In genomic region chr5:106097308-106097707, GRCh38 we compare ENCODE assay signal across 30 cellular contexts.
DNase-seq lines count a peak whose midpoint lies in the region; ATAC-seq and TF ChIP-seq lines count a peak whose summit lies in the region.
"Had no signal": no experiment of that assay in that cellular context is flagged by ENCODE, and none has a peak within 500 bp of the region (broad histone marks: within the 10 kb centered on the region; RNA-seq: fewer than 3 reads in every experiment).

No MANE protein-coding gene starts in this region.

- WGBS in GM23248 (ENCODE audit: low coverage in 1 of 2, low lambda C conversion rate in 2 of 2, missing lambda C conversion rate in 2 of 2), 2 experiments = 13 to 28% methylated on average over 1 of the region's 1 CpG
- 8% methylated on average over 1 of the region's 1 CpG for WGBS in SK-N-SH (ENCODE audit: low lambda C conversion rate)
- 6 to 25% (median 14%) methylated on average over 1 of the region's 1 CpG for WGBS in heart left ventricle, 4 donors

- no peaks in the 10 kb centered on the region for H3K4me1 ChIP-seq in GM23248 (ENCODE audit: insufficient read depth)
- H3K4me1 ChIP-seq in SK-N-SH (ENCODE audit: control insufficient read depth in 1 of 2, insufficient read depth in 2 of 2, low read depth in 1 of 2, low read length in 1 of 2) = peaks cover 15 to 23% of the 10 kb centered on the region in 2 experiments
- H3K4me1 ChIP-seq in heart left ventricle = no peaks in the 10 kb centered on the region
- no peaks in the 10 kb centered on the region for H3K4me1 ChIP-seq in CD4-positive, alpha-beta memory T cell (ENCODE audit: insufficient read depth, low read length)
- H3K4me1 ChIP-seq: heart right ventricle, prostate gland, right lobe of liver, transverse colon had no signal

- H3K27ac ChIP-seq in GM23248 (no peak overlapping the region), SK-N-SH (ENCODE audit: low read depth in 2 of 2, low read length in 1 of 2) (peak overlapping the region; percentile 63 to 91), heart left ventricle (no peak overlapping the region)
- H3K27ac ChIP-seq in CD4-positive, alpha-beta memory T cell (ENCODE audit: low read depth, low read length) = no peak overlapping the region
- H3K27ac ChIP-seq: dorsolateral prefrontal cortex, heart right ventricle, HL-60, KMS-11, neutrophil, prostate gland, right lobe of liver, transverse colon had no signal

- H3K27me3 Mint-ChIP-seq in mesothelial cell of epicardium (ENCODE audit: low read depth) = no peaks in the 10 kb centered on the region
- H3K27me3 Mint-ChIP-seq in CD4-positive, alpha-beta memory T cell = no peaks in the 10 kb centered on the region
- H3K27me3 Mint-ChIP-seq: activated naive CD8-positive, alpha-beta T cell treated with anti-CD3 and anti-CD28 coated beads, Interleukin-2, amount 10 ng/mL, durations not matched to agents 7 days and 5 days; B cell; CD8-positive, alpha-beta memory T cell; naive B cell had no signal

- CTCF ChIA-PET in SK-N-SH (lab: Yijun Ruan, JAX) = interaction anchor here (1.1 kb wide), 1 partner anchor 10 kb away, joined by 3 read pairs; no protein-coding TSS in a partner anchor
- CTCF ChIA-PET in CD4-positive, alpha-beta memory T cell (lab: Charles Lee; ENCODE audit: partially characterized antibody) = no interaction called here

- no peaks in the 10 kb centered on the region for H3K9me2 ChIP-seq in GM23248 (ENCODE audit: insufficient read depth)
- no peaks in the 10 kb centered on the region for H3K9me2 ChIP-seq in SK-N-SH

- H3K36me3 Mint-ChIP-seq in mesothelial cell of epicardium = no peaks in the 10 kb centered on the region
- no peaks in the 10 kb centered on the region for H3K36me3 Mint-ChIP-seq in CD4-positive, alpha-beta memory T cell
- H3K36me3 Mint-ChIP-seq: activated naive CD8-positive, alpha-beta T cell treated with anti-CD3 and anti-CD28 coated beads, Interleukin-2, amount 10 ng/mL, durations not matched to agents 7 days and 5 days; CD8-positive, alpha-beta memory T cell; naive B cell had no signal

- H3K4me3 ChIP-seq in GM23248 = no peak overlapping the region
- H3K4me3 ChIP-seq in SK-N-SH (ENCODE audit: low read depth in 2 of 2, low read length in 1 of 2) = no peak overlapping the region
- H3K4me3 ChIP-seq in epithelial cell of esophagus (ENCODE audit: low read length) = no peak overlapping the region
- no peak overlapping the region for H3K4me3 ChIP-seq in heart left ventricle
- H3K4me3 ChIP-seq in CD4-positive, alpha-beta memory T cell (ENCODE audit: low read length in 2 of 2) = no peak overlapping the region
- H3K4me3 ChIP-seq: dorsolateral prefrontal cortex, heart right ventricle, prostate gland, right lobe of liver, transverse colon had no signal

- no peaks in the 10 kb centered on the region for H3K9me3 ChIP-seq in GM23248 (ENCODE audit: low read depth)
- 0 out of 2 replicates have a peak, but pooled peaks cover 4% of the 10 kb centered on the region for H3K9me3 ChIP-seq in SK-N-SH
- H3K9me3 ChIP-seq in heart left ventricle = no peaks in the 10 kb centered on the region
- H3K9me3 ChIP-seq in CD4-positive, alpha-beta memory T cell (ENCODE audit: control insufficient read depth in 1 of 2, low read length in 2 of 2) = no peaks in the 10 kb centered on the region
- H3K9me3 ChIP-seq: heart right ventricle, neutrophil, prostate gland, right lobe of liver, transverse colon had no signal

- peak; percentile 58 to 93; a peak in 3 of 4 replicates for TF ChIP-seq EP300 in SK-N-SH (IDR thresholded peaks at IDR 0.05; ENCODE audit: borderline replicate concordance in 1 of 2, low read depth in 1 of 2, low read length in 1 of 2)

- H3K4me1 Mint-ChIP-seq in mesothelial cell of epicardium = peaks cover 34% of the 10 kb centered on the region
- H3K4me1 Mint-ChIP-seq in CD4-positive, alpha-beta memory T cell = no peaks in the 10 kb centered on the region
- H3K4me1 Mint-ChIP-seq: activated naive CD8-positive, alpha-beta T cell treated with anti-CD3 and anti-CD28 coated beads, Interleukin-2, amount 10 ng/mL, durations not matched to agents 7 days and 5 days; B cell; CD8-positive, alpha-beta memory T cell; naive B cell had no signal

- TF ChIP-seq POLR2A in heart left ventricle (IDR thresholded peaks at IDR 0.05) = no peak

- H2AFZ ChIP-seq in GM23248 (no peak overlapping the region), SK-N-SH (ENCODE audit: low read depth) (peak overlapping the region; percentile 51; the same call in 1 of the 2 replicates)

- no peak for TF ChIP-seq RAD21 in SK-N-SH (IDR thresholded peaks at IDR 0.05; ENCODE audit: low read length)

- H3K4me2 ChIP-seq in GM23248 (ENCODE audit: unreplicated experiment) (no peak overlapping the region), SK-N-SH (no peak overlapping the region)
- H3K4me2 ChIP-seq: KMS-11 had no signal

- TF ChIP-seq CTCF in SK-N-SH (IDR thresholded peaks at IDR 0.05) = no peak
- TF ChIP-seq CTCF in epithelial cell of esophagus (IDR thresholded peaks at IDR 0.05; ENCODE audit: insufficient read depth, low read depth, low read length, missing control alignments) = no peak
- TF ChIP-seq CTCF in mesothelial cell of epicardium (IDR thresholded peaks at IDR 0.05; ENCODE audit: unreplicated experiment) = no peak
- TF ChIP-seq CTCF in heart left ventricle (IDR thresholded peaks at IDR 0.05) = no peak

- ATAC-seq in GM21515 (IDR thresholded peaks at IDR 0.05; ENCODE audit: unreplicated experiment) (no peak), heart left ventricle (no peak), HG03045 (IDR thresholded peaks at IDR 0.05; ENCODE audit: unreplicated experiment) (no peak)
- ATAC-seq: heart right ventricle, right lobe of liver had no signal

- H3K27me3 ChIP-seq in GM23248 (replicated peaks; ENCODE audit: insufficient read depth) (no peaks in the 10 kb centered on the region), SK-N-SH (ENCODE audit: insufficient read depth) (no peaks in the 10 kb centered on the region), heart left ventricle (no peaks in the 10 kb centered on the region)
- no peaks in the 10 kb centered on the region for H3K27me3 ChIP-seq in CD4-positive, alpha-beta memory T cell (ENCODE audit: insufficient read depth, low read length)
- H3K27me3 ChIP-seq: heart right ventricle, neutrophil, right lobe of liver, transverse colon had no signal

- H3K79me2 ChIP-seq in GM23248 (ENCODE audit: insufficient read depth) = no peaks in the 10 kb centered on the region
- H3K79me2 ChIP-seq in SK-N-SH (ENCODE audit: insufficient read depth) = no peaks in the 10 kb centered on the region

- POLR2A ChIA-PET in SK-N-SH (lab: Yijun Ruan, JAX) = no interaction called here
- POLR2A ChIA-PET in CD4-positive, alpha-beta memory T cell (lab: Charles Lee; ENCODE audit: partially characterized antibody) = no interaction called here

- peak overlapping the region; percentile 69 for H3K27ac Mint-ChIP-seq in mesothelial cell of epicardium
- H3K27ac Mint-ChIP-seq in CD4-positive, alpha-beta memory T cell = no peak overlapping the region
- H3K27ac Mint-ChIP-seq: activated naive CD8-positive, alpha-beta T cell treated with anti-CD3 and anti-CD28 coated beads, Interleukin-2, amount 10 ng/mL, durations not matched to agents 7 days and 5 days; B cell; CD8-positive, alpha-beta memory T cell; naive B cell; T-helper 1 cell treated with Interleukin-12 subunit alpha and Interleukin-12 subunit beta and Interleukin-4 antibody, amounts not matched to agents 30 μg/mL and 1 μg/mL, for 36 hours had no signal

- intact Hi-C loops in heart left ventricle (cut with DNase I) = no loop called here
- intact Hi-C loops in CD4-positive, alpha-beta memory T cell (cut with micrococcal nuclease) = no loop called here

- DNase-seq in GM23248 = peak; percentile 13
- no peak for DNase-seq in SK-N-SH
- DNase-seq in epithelial cell of esophagus (ENCODE audit: low read depth) = peak; percentile 83
- no peak for DNase-seq in mesothelial cell of epicardium (ENCODE audit: low spot score in 2 of 2, unreplicated experiment in 2 of 2)
- DNase-seq in heart left ventricle = no peak
- DNase-seq in CD4-positive, alpha-beta memory T cell = no peak
- DNase-seq: activated CD4-positive, alpha-beta T cell treated with anti-CD3 and anti-CD28 coated beads, Interleukin-2, amount 50 U/mL, for 4 hours; activated gamma-delta T cell treated with Interleukin-2 at 50 U/mL for 16 hours; activated naive CD8-positive, alpha-beta T cell treated with anti-CD3 and anti-CD28 coated beads, Interleukin-2, amount 10 ng/mL, durations not matched to agents 7 days and 5 days; activated T-cell treated with anti-CD3 and anti-CD28 coated beads, Interleukin-2, amount 50 U/mL, for 48 hours; CD8-positive, alpha-beta memory T cell; dorsolateral prefrontal cortex; heart right ventricle; kidney glomerular epithelial cell; naive B cell; NCI-H1436 treated with DMSO at 0.1 percent for 48 hours; NCI-H446; NCI-H82; right lobe of liver; RPMI8226; stimulated activated CD4-positive, alpha-beta T cell treated with anti-CD3 and anti-CD28 coated beads, Interleukin-4, amount 100 ng/mL, for 24 hours; transverse colon had no signal

- H4K20me1 ChIP-seq in GM23248 (ENCODE audit: insufficient read depth) = no peaks in the 10 kb centered on the region
- no peaks in the 10 kb centered on the region for H4K20me1 ChIP-seq in SK-N-SH (ENCODE audit: insufficient read depth)

- no peak overlapping the region for H3K4me3 Mint-ChIP-seq in mesothelial cell of epicardium
- no peak overlapping the region for H3K4me3 Mint-ChIP-seq in CD4-positive, alpha-beta memory T cell
- H3K4me3 Mint-ChIP-seq: activated naive CD8-positive, alpha-beta T cell treated with anti-CD3 and anti-CD28 coated beads, Interleukin-2, amount 10 ng/mL, durations not matched to agents 7 days and 5 days; B cell; CD8-positive, alpha-beta memory T cell; naive B cell; T-helper 1 cell treated with Interleukin-12 subunit alpha and Interleukin-12 subunit beta and Interleukin-4 antibody, amounts not matched to agents 30 μg/mL and 1 μg/mL, for 36 hours had no signal

- no peaks in the 10 kb centered on the region for H3K36me3 ChIP-seq in GM23248 (ENCODE audit: low read depth)
- no peaks in the 10 kb centered on the region for H3K36me3 ChIP-seq in SK-N-SH (replicated peaks in 1 of 2; ENCODE audit: control insufficient read depth in 1 of 2, insufficient read depth in 2 of 2, low read length in 1 of 2)
- no peaks in the 10 kb centered on the region for H3K36me3 ChIP-seq in heart left ventricle
- no peaks in the 10 kb centered on the region for H3K36me3 ChIP-seq in CD4-positive, alpha-beta memory T cell (ENCODE audit: insufficient read depth, low read length)
- H3K36me3 ChIP-seq: heart right ventricle, neutrophil, prostate gland, right lobe of liver, transverse colon had no signal

- in situ Hi-C loops in GM23248 (cut with MboI) = no loop called here

- no peaks in the 10 kb centered on the region for H3F3A ChIP-seq in GM23248 (ENCODE audit: insufficient read depth)
- H3F3A ChIP-seq in SK-N-SH (replicated peaks; ENCODE audit: insufficient read depth) = peaks cover 26% of the 10 kb centered on the region

- peaks cover 12% of the 10 kb centered on the region for H3K9me3 Mint-ChIP-seq in mesothelial cell of epicardium
- peaks cover 5 to 19% (median 8%) of the 10 kb centered on the region in 8 donors for H3K9me3 Mint-ChIP-seq in CD4-positive, alpha-beta memory T cell
- H3K9me3 Mint-ChIP-seq: activated naive CD8-positive, alpha-beta T cell treated with anti-CD3 and anti-CD28 coated beads, Interleukin-2, amount 10 ng/mL, durations not matched to agents 7 days and 5 days had no signal

- H3K9ac ChIP-seq in GM23248 (no peak overlapping the region), SK-N-SH (no peak overlapping the region)
- H3K9ac ChIP-seq: KMS-11 had no signal

Comparison
In these comparisons a context has a peak if more than half of its experiments do, and no peak if none do; other contexts are left out.
1. DNase-seq: peak in GM23248 (single experiment) and epithelial cell of esophagus (single experiment); none in SK-N-SH (single experiment), mesothelial cell of epicardium (0 of 2), heart left ventricle (0 of 5) and CD4-positive, alpha-beta memory T cell (0 of 5).
2. H3K27ac ChIP-seq: peak in SK-N-SH (2 of 2); none in GM23248 (single experiment), heart left ventricle (0 of 12) and CD4-positive, alpha-beta memory T cell (single experiment).